In the genomic region with DNA sequence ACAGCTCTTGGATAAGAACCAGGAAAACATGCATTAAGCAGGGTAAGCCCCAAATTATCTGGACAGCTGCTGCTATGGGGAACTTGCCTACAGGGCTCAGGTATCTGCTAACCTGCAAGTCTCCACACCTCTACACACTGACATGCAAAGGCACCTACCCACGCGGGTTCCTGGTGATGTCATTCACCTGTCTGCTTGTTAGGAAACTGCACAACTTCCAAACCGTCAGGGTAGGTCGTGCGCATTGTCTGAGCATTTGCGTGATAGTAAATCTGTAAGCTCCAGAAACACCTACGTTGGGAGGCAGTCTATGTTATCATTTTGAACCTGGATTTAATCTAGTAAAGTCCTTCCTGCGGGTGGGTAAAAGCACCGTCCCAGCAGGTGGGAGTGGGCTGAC, we compare ENCODE assay signal across 5 cellular contexts. TPM values are rescaled to one million over a fixed set of nuclear protein-coding genes. Genes with fewer than 3 reads are reported as not detected.
"Had no signal": no experiment of that assay in that cellular context is flagged by ENCODE, and none has a peak within 500 bp of the region (broad histone marks: within the 10 kb centered on the region; RNA-seq: fewer than 3 reads in every experiment).

No MANE protein-coding gene starts in this region.

RNA-seq across cellular contexts. Expression of a gene that starts 42.5 kb away (rescaled TPM):
- total RNA-seq: HepG2, HT-29, HT1080, IMR-90, K562 had no signal
